ENCODE assay signal across 16 cellular contexts in the genomic region with DNA sequence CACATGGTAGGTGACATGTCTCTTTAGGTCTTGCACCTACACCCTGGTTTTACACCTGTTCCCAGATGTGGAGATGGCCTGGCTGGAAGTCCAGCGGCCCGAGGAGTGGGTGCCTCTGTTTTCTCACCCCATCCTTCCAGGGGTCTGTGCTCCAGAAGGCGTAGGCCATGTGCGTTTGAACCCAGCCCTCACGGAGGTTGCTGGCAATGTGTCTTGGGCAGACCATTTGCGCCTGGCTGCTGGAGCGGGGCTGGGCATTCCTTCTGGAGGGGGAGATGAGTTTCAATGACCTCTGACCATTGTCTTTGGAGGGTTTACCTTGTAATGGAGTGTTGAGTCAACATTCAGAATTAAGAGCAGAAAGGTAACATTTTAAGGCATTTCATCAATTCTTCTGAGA. TPM values are rescaled to one million over a fixed set of nuclear protein-coding genes. Genes with fewer than 3 reads are reported as not detected.
DNase-seq lines count a peak whose midpoint lies in the region; ATAC-seq and TF ChIP-seq lines count a peak whose summit lies in the region.
"Had no signal": no experiment of that assay in that cellular context is flagged by ENCODE, and none has a peak within 500 bp of the region (broad histone marks: within the 10 kb centered on the region; RNA-seq: fewer than 3 reads in every experiment).

No MANE protein-coding gene starts in this region.

- peak; percentile 24 for DNase-seq in coronary artery (ENCODE audit: low spot score)
- DNase-seq in left lobe of liver (ENCODE audit: low spot score), result peak; percentile 29
- peak; percentile 76 for DNase-seq in osteocyte (ENCODE audit: extremely low spot score, unreplicated experiment)
- no peak for DNase-seq in upper lobe of right lung
- DNase-seq in GM10266 (ENCODE audit: extremely low spot score), result no peak
- no peak for DNase-seq in NCI-H2107 (lab: John Stamatoyannopoulos, UW)
- DNase-seq: AML-193; Caco-2; CD4-positive, alpha-beta T cell; IMR-90 had no signal

- no peak overlapping the region for H3K27ac ChIP-seq in coronary artery
- no peak overlapping the region for H3K27ac ChIP-seq in upper lobe of right lung
- H3K27ac ChIP-seq: C4-2B, HL-60 had no signal

- intact Hi-C loops in upper lobe of right lung (cut with DNase I), result no loop called here

- peaks cover 23% of the 10 kb centered on the region for H3K9me3 Mint-ChIP-seq in osteocyte (ENCODE audit: unreplicated experiment)

- no peak overlapping the region for H3K27ac Mint-ChIP-seq in osteocyte (ENCODE audit: unreplicated experiment)
- H3K27ac Mint-ChIP-seq: CD4-positive, alpha-beta T cell had no signal

- H3K36me3 Mint-ChIP-seq in osteocyte (ENCODE audit: unreplicated experiment), result no peaks in the 10 kb centered on the region

- H3K4me3 ChIP-seq in coronary artery (no peak overlapping the region), upper lobe of right lung (no peak overlapping the region)
- H3K4me3 ChIP-seq: HAP-1, K562 had no signal

- H3K27me3 ChIP-seq in upper lobe of right lung, result no peaks in the 10 kb centered on the region

- no peaks in the 10 kb centered on the region for H3K4me1 Mint-ChIP-seq in osteocyte (ENCODE audit: unreplicated experiment)

- no peaks in the 10 kb centered on the region for H3K9me3 ChIP-seq in upper lobe of right lung
- H3K9me3 ChIP-seq: HAP-1 had no signal

- no peak overlapping the region for H3K4me3 Mint-ChIP-seq in osteocyte (ENCODE audit: unreplicated experiment)
- H3K4me3 Mint-ChIP-seq: CD4-positive, alpha-beta T cell had no signal

- no peaks in the 10 kb centered on the region for H3K36me3 ChIP-seq in upper lobe of right lung
- H3K36me3 ChIP-seq: HAP-1 had no signal

- no peaks in the 10 kb centered on the region for H3K27me3 Mint-ChIP-seq in osteocyte (ENCODE audit: unreplicated experiment)

- TF ChIP-seq CTCF in coronary artery (IDR thresholded peaks at IDR 0.05) (no peak), osteocyte (IDR thresholded peaks at IDR 0.05) (no peak), upper lobe of right lung (IDR thresholded peaks at IDR 0.05) (no peak), GM10266 (IDR thresholded peaks at IDR 0.05; ENCODE audit: control insufficient read depth, insufficient read depth, low read depth, missing control alignments) (no peak)

- no peak for ATAC-seq in left lobe of liver
- ATAC-seq in upper lobe of right lung, result no peak
- no peak for ATAC-seq in GM18520 (IDR thresholded peaks at IDR 0.05; ENCODE audit: unreplicated experiment)
- ATAC-seq: K562 had no signal

- no peaks in the 10 kb centered on the region for H3K4me1 ChIP-seq in upper lobe of right lung

RNA-seq across cellular contexts. Expression of a gene that starts 54.8 kb away (rescaled TPM):
- total RNA-seq in left lobe of liver, result not detected
- total RNA-seq in osteocyte, result not detected in 2 replicates
- 0.09 TPM for total RNA-seq in upper lobe of right lung
- total RNA-seq: Caco-2; CD4-positive, alpha-beta T cell; HT1080; IMR-90; K562 had no signal

Comparison
In these comparisons a context has a peak if more than half of its experiments do, and no peak if none do; other contexts are left out.
1. DNase-seq: peak in coronary artery (single experiment), left lobe of liver (single experiment) and osteocyte (single experiment); none in upper lobe of right lung (single experiment), GM10266 (single experiment) and NCI-H2107 (single experiment).